31 cellular contexts compared by ENCODE assay signal in the genomic region with DNA sequence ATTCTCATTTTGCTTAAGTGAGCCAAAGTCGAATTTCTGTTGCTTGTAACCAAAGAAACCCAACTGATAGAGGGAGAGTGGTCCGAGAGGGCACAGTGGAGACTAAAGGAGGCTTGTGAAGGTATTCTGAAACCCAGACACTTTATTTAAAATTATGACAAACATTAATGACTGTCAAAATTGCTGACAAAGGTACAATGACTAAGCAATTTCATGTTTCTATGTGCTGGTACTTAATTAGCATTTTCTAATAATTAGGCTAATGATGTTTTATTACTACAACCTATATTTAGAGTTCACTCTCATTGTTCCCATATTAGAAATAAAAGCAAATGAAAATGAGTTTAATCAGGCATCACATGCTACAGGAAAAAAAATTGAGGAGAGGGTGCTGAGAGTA.
"Had no signal": no experiment of that assay in that cellular context is flagged by ENCODE, and none has a peak within 500 bp of the region (broad histone marks: within the 10 kb centered on the region; RNA-seq: fewer than 3 reads in every experiment).

No MANE protein-coding gene starts in this region.

- H3K27me3 Mint-ChIP-seq: activated CD4-positive, alpha-beta memory T cell treated with anti-CD3 and anti-CD28 coated beads, Interleukin-2, amount 10 ng/mL, durations not matched to agents 7 days and 5 days; activated CD4-positive, alpha-beta T cell treated with anti-CD3 and anti-CD28 coated beads, Interleukin-2, amount 10 ng/mL, durations not matched to agents 7 days and 5 days; activated CD8-positive, alpha-beta memory T cell treated with anti-CD3 and anti-CD28 coated beads, Interleukin-2, amount 10 ng/mL, durations not matched to agents 7 days and 5 days; activated naive CD4-positive, alpha-beta T cell treated with anti-CD3 and anti-CD28 coated beads, Interleukin-2, amount 10 ng/mL, durations not matched to agents 7 days and 5 days; activated naive CD8-positive, alpha-beta T cell treated with anti-CD3 and anti-CD28 coated beads, Interleukin-2, amount 10 ng/mL, durations not matched to agents 7 days and 5 days; T-cell had no signal

- H3K9me3 ChIP-seq: ascending aorta, breast epithelium, colonic mucosa, esophagus squamous epithelium, gastroesophageal sphincter, heart right ventricle had no signal

- H3K9me3 Mint-ChIP-seq: activated CD4-positive, alpha-beta memory T cell treated with anti-CD3 and anti-CD28 coated beads, Interleukin-2, amount 10 ng/mL, durations not matched to agents 7 days and 5 days; activated CD4-positive, alpha-beta T cell treated with anti-CD3 and anti-CD28 coated beads, Interleukin-2, amount 10 ng/mL, durations not matched to agents 7 days and 5 days; activated naive CD4-positive, alpha-beta T cell treated with anti-CD3 and anti-CD28 coated beads, Interleukin-2, amount 10 ng/mL, durations not matched to agents 7 days and 5 days; activated naive CD4-positive, alpha-beta T cell treated with anti-CD3 and anti-CD28 coated beads, Interleukin-2, amount 50 U/mL, for 72 hours; activated naive CD8-positive, alpha-beta T cell treated with anti-CD3 and anti-CD28 coated beads, Interleukin-2, amount 10 ng/mL, durations not matched to agents 7 days and 5 days; activated T-cell treated with anti-CD3 and anti-CD28 coated beads, Interleukin-2, amount 50 U/mL, for 72 hours; brain; T-cell had no signal

- H3K4me1 ChIP-seq: ascending aorta, breast epithelium, colonic mucosa, esophagus squamous epithelium, gastroesophageal sphincter, heart right ventricle had no signal

- FAIRE-seq: endometrium, endothelial cell of umbilical vein had no signal

- H3K27ac ChIP-seq: ascending aorta, breast epithelium, cardiac muscle cell, colonic mucosa, epithelial cell of prostate, esophagus squamous epithelium, gastroesophageal sphincter, heart right ventricle had no signal

- H3K27ac Mint-ChIP-seq: activated CD4-positive, alpha-beta memory T cell treated with anti-CD3 and anti-CD28 coated beads, Interleukin-2, amount 10 ng/mL, durations not matched to agents 7 days and 5 days; activated CD4-positive, alpha-beta T cell treated with anti-CD3 and anti-CD28 coated beads, Interleukin-2, amount 10 ng/mL, durations not matched to agents 7 days and 5 days; activated CD8-positive, alpha-beta memory T cell treated with anti-CD3 and anti-CD28 coated beads, Interleukin-2, amount 10 ng/mL, durations not matched to agents 7 days and 5 days; activated naive CD4-positive, alpha-beta T cell treated with anti-CD3 and anti-CD28 coated beads, Interleukin-2, amount 10 ng/mL, durations not matched to agents 7 days and 5 days; activated naive CD4-positive, alpha-beta T cell treated with anti-CD3 and anti-CD28 coated beads, Interleukin-2, amount 50 U/mL, for 72 hours; activated naive CD8-positive, alpha-beta T cell treated with anti-CD3 and anti-CD28 coated beads, Interleukin-2, amount 10 ng/mL, durations not matched to agents 7 days and 5 days; activated T-cell treated with anti-CD3 and anti-CD28 coated beads, Interleukin-2, amount 50 U/mL, for 72 hours; T-cell; T-helper 1 cell treated with Interleukin-12 subunit alpha and Interleukin-12 subunit beta and Interleukin-4 antibody, amounts not matched to agents 30 μg/mL and 1 μg/mL, for 36 hours had no signal

- H3K27me3 ChIP-seq: ascending aorta, breast epithelium, cardiac muscle cell, colonic mucosa, esophagus squamous epithelium, gastroesophageal sphincter, heart right ventricle had no signal

- DNase-seq: activated CD4-positive, alpha-beta memory T cell treated with anti-CD3 and anti-CD28 coated beads, Interleukin-2, amount 10 ng/mL, durations not matched to agents 7 days and 5 days; activated CD4-positive, alpha-beta T cell treated with anti-CD3 and anti-CD28 coated beads for 1 hour; activated CD4-positive, alpha-beta T cell treated with anti-CD3 and anti-CD28 coated beads for 4 hours; activated CD4-positive, alpha-beta T cell treated with anti-CD3 and anti-CD28 coated beads, Interleukin-2, amount 10 ng/mL, durations not matched to agents 7 days and 5 days; activated CD4-positive, alpha-beta T cell treated with anti-CD3 and anti-CD28 coated beads, Interleukin-2, amount 50 U/mL, for 4 hours; activated CD8-positive, alpha-beta memory T cell treated with anti-CD3 and anti-CD28 coated beads, Interleukin-2, amount 10 ng/mL, durations not matched to agents 7 days and 5 days; activated CD8-positive, alpha-beta memory T cell treated with anti-CD3 and anti-CD28 coated beads, Interleukin-2, amount 50 U/mL, for 4 hours; activated gamma-delta T cell; activated naive CD4-positive, alpha-beta T cell; activated naive CD4-positive, alpha-beta T cell treated with anti-CD3 and anti-CD28 coated beads, Interleukin-2, amount 10 ng/mL, durations not matched to agents 7 days and 5 days; activated naive CD8-positive, alpha-beta T cell treated with anti-CD3 and anti-CD28 coated beads, Interleukin-2, amount 10 ng/mL, durations not matched to agents 7 days and 5 days; activated T-cell treated with anti-CD3 and anti-CD28 coated beads, Interleukin-2, amount 50 U/mL, for 1 hour; activated T-cell treated with anti-CD3 and anti-CD28 coated beads, Interleukin-2, amount 50 U/mL, for 72 hours; central memory CD4-positive, alpha-beta T cell; cerebellar nuclear complex; colonic mucosa; effector CD8-positive, alpha-beta T cell; esophagus squamous epithelium; foreskin melanocyte; heart right ventricle; T-cell had no signal

- H3K4me1 Mint-ChIP-seq: activated CD4-positive, alpha-beta T cell treated with anti-CD3 and anti-CD28 coated beads, Interleukin-2, amount 10 ng/mL, durations not matched to agents 7 days and 5 days; activated naive CD4-positive, alpha-beta T cell treated with anti-CD3 and anti-CD28 coated beads, Interleukin-2, amount 10 ng/mL, durations not matched to agents 7 days and 5 days; T-cell had no signal

- H3K4me3 ChIP-seq: ascending aorta, breast epithelium, cardiac muscle cell, colonic mucosa, esophagus squamous epithelium, gastroesophageal sphincter, heart right ventricle had no signal

- ATAC-seq: activated CD8-positive, alpha-beta memory T cell treated with anti-CD3 and anti-CD28 coated beads, Interleukin-2, amount 10 ng/mL, durations not matched to agents 7 days and 5 days; activated naive CD4-positive, alpha-beta T cell treated with anti-CD3 and anti-CD28 coated beads, Interleukin-2, amount 50 U/mL, for 72 hours; activated T-cell treated with anti-CD3 and anti-CD28 coated beads, Interleukin-2, amount 50 U/mL, for 72 hours; gastroesophageal sphincter; heart right ventricle; T-cell had no signal

- H3K4me3 Mint-ChIP-seq: activated CD4-positive, alpha-beta memory T cell treated with anti-CD3 and anti-CD28 coated beads, Interleukin-2, amount 10 ng/mL, durations not matched to agents 7 days and 5 days; activated CD4-positive, alpha-beta T cell treated with anti-CD3 and anti-CD28 coated beads, Interleukin-2, amount 10 ng/mL, durations not matched to agents 7 days and 5 days; activated CD8-positive, alpha-beta memory T cell treated with anti-CD3 and anti-CD28 coated beads, Interleukin-2, amount 10 ng/mL, durations not matched to agents 7 days and 5 days; activated naive CD4-positive, alpha-beta T cell treated with anti-CD3 and anti-CD28 coated beads, Interleukin-2, amount 10 ng/mL, durations not matched to agents 7 days and 5 days; activated naive CD8-positive, alpha-beta T cell treated with anti-CD3 and anti-CD28 coated beads, Interleukin-2, amount 10 ng/mL, durations not matched to agents 7 days and 5 days; activated T-cell treated with anti-CD3 and anti-CD28 coated beads, Interleukin-2, amount 50 U/mL, for 72 hours; brain; T-cell; T-helper 1 cell treated with Interleukin-12 subunit alpha and Interleukin-12 subunit beta and Interleukin-4 antibody, amounts not matched to agents 30 μg/mL and 1 μg/mL, for 36 hours had no signal

- H3K36me3 ChIP-seq: breast epithelium, cardiac muscle cell, colonic mucosa had no signal
